Comparison of ENCODE assay signal across 17 cellular contexts in genomic region chr3:52015431-52016256, GRCh38. TPM values are rescaled to one million over a fixed set of nuclear protein-coding genes. Genes with fewer than 3 reads are reported as not detected.
DNase-seq lines count a peak whose midpoint lies in the region; ATAC-seq, FAIRE-seq and TF ChIP-seq lines count a peak whose summit lies in the region.
"Had no signal": no experiment of that assay in that cellular context is flagged by ENCODE, and none has a peak within 500 bp of the region (broad histone marks: within the 10 kb centered on the region; RNA-seq: fewer than 3 reads in every experiment).

No MANE protein-coding gene starts in this region.

- no peaks in the 10 kb centered on the region for H3K9me3 ChIP-seq in BE2C
- no peaks in the 10 kb centered on the region for H3K9me3 ChIP-seq in GM12878 (replicated peaks; ENCODE audit: control insufficient read depth, insufficient read depth, low read length)

- POLR2A ChIA-PET in GM12878 (lab: Charles Lee): interaction anchor here (0.7 to 2.1 kb wide), 6 partner anchors 8 to 106 kb away, joined by 3 to 6 read pairs (median 4); partner anchors contain the start of gene DUSP7

- H3K27me3 ChIP-seq in BE2C: no peaks in the 10 kb centered on the region
- no peaks in the 10 kb centered on the region for H3K27me3 ChIP-seq in GM12878 (replicated peaks in 1 of 2; ENCODE audit: control insufficient read depth in 2 of 2, insufficient read depth in 2 of 2, low read length in 1 of 2)

- H3K4me3 ChIP-seq in BE2C (ENCODE audit: low read depth, low read length) (no peak overlapping the region), GM12878 (no peak overlapping the region)

- no TSS peak for BruUV-seq in GM12878 (replicated peaks; lab: Mats Ljungman, UMichigan)
- no TSS peak for BruUV-seq in Calu3 (replicated peaks; lab: Mats Ljungman, UMichigan)

- SMC1A ChIA-PET in GM12878 (lab: Charles Lee; ENCODE audit: uncharacterized antibody, unreplicated experiment): interaction anchor here (0.6 to 12.8 kb wide), 6 partner anchors 8 to 925 kb away, joined by 3 to 116 read pairs (median 3); partner anchors contain the start of gene DUSP7

- H4K20me1 ChIP-seq in GM12878 (ENCODE audit: control insufficient read depth, insufficient read depth): no peaks in the 10 kb centered on the region

- intact Hi-C loops in GM12878 (cut with micrococcal nuclease; ENCODE audit: unreplicated experiment): no loop called here
- intact Hi-C loops in Calu3 (cut with micrococcal nuclease; ENCODE audit: unreplicated experiment): no loop called here

- H3K36me3 ChIP-seq in BE2C (no peaks in the 10 kb centered on the region), GM12878 (ENCODE audit: control insufficient read depth in 2 of 2, insufficient read depth in 2 of 2, low read length in 1 of 2) (no peaks in the 10 kb centered on the region)

- RAD21 ChIA-PET in GM12878 (lab: Charles Lee; ENCODE audit: unreplicated experiment): interaction anchor here (0.8 to 2.5 kb wide), 7 partner anchors 8 to 108 kb away, joined by 3 to 17 read pairs (median 6); partner anchors contain the start of gene DUSP7

- no peaks in the 10 kb centered on the region for H3K4me1 Mint-ChIP-seq in Calu3 (ENCODE audit: low read depth, unreplicated experiment)
- H3K4me1 Mint-ChIP-seq: CD8-positive, alpha-beta memory T cell had no signal

- TF ChIP-seq CTCF in BE2C (IDR thresholded peaks at IDR 0.05; ENCODE audit: low read depth, low read length): no peak
- no peak for TF ChIP-seq CTCF in GM12878 (IDR thresholded peaks at IDR 0.05 in 2 of 3, conservative IDR thresholded peaks at IDR 0.05 in 1 of 3; ENCODE audit: control insufficient read depth in 2 of 3, extremely low read depth in 1 of 3, insufficient read depth in 1 of 3, low read depth in 3 of 3, low read length in 3 of 3)
- no peak for TF ChIP-seq CTCF in Calu3 (IDR thresholded peaks at IDR 0.05; ENCODE audit: unreplicated experiment)

- H3K4me1 ChIP-seq in BE2C (peaks cover 25% of the 10 kb centered on the region), GM12878 (ENCODE audit: control insufficient read depth, insufficient read depth, low read length) (peaks cover 4% of the 10 kb centered on the region)

- 42% methylated on average over 13 of the region's 13 CpGs for WGBS in GM12878 (ENCODE audit: insufficient coverage, insufficient replicate concordance, low lambda C conversion rate, missing lambda C conversion rate)

- no peak for FAIRE-seq in GM12878 (lab: Jason Lieb, UNC)
- FAIRE-seq: colon, endothelial cell of umbilical vein had no signal

- H3K9ac ChIP-seq in GM12878 (ENCODE audit: control insufficient read depth, insufficient read depth, low read length): no peak overlapping the region

- TF ChIP-seq RAD21 in GM12878 (IDR thresholded peaks at IDR 0.05; ENCODE audit: insufficient read depth, low read depth, low read length): no peak

- peak; percentile 44 for ATAC-seq in GM12878

- CTCF ChIA-PET in GM12878 (lab: Yijun Ruan, JAX) (interaction anchor here (0.9 to 8.2 kb wide), 8 partner anchors 8 to 139 kb away, joined by 3 to 93 read pairs (median 6); partner anchors contain the start of genes DUSP7 and POC1A), Calu3 (lab: Charles Lee) (interaction anchor here (1.0 kb wide), 1 partner anchor 10 kb away, joined by 5 read pairs; no protein-coding TSS in a partner anchor)

- no peak overlapping the region for H3K27ac Mint-ChIP-seq in Calu3 (ENCODE audit: unreplicated experiment)
- H3K27ac Mint-ChIP-seq: T-helper 2 cell treated with Interferon-gamma antibody and Interleukin-4, amounts not matched to agents 5 μg/mL and 100 μg/mL, for 36 hours had no signal

- H3K36me3 Mint-ChIP-seq in Calu3 (ENCODE audit: insufficient read depth, unreplicated experiment): no peaks in the 10 kb centered on the region
- H3K36me3 Mint-ChIP-seq: CD8-positive, alpha-beta memory T cell had no signal

- H2AFZ ChIP-seq in GM12878 (ENCODE audit: control insufficient read depth, low read depth, low read length): peak overlapping the region; percentile 29; the same call in 1 of the 2 replicates

- H3K4me3 Mint-ChIP-seq in Calu3 (ENCODE audit: low read depth, unreplicated experiment): no peak overlapping the region
- H3K4me3 Mint-ChIP-seq: CD8-positive, alpha-beta memory T cell; T-helper 2 cell treated with Interferon-gamma antibody and Interleukin-4, amounts not matched to agents 5 μg/mL and 100 μg/mL, for 36 hours had no signal

- H3K4me2 ChIP-seq in GM12878 (ENCODE audit: control insufficient read depth, insufficient read depth): no peak overlapping the region

- no peaks in the 10 kb centered on the region for H3K79me2 ChIP-seq in GM12878 (ENCODE audit: control insufficient read depth, insufficient read depth, low read length)

- no peaks in the 10 kb centered on the region for H3K9me3 Mint-ChIP-seq in Calu3 (ENCODE audit: low read depth, unreplicated experiment)
- H3K9me3 Mint-ChIP-seq: CD8-positive, alpha-beta memory T cell; T-helper 2 cell treated with Interferon-gamma antibody and Interleukin-4, amounts not matched to agents 5 μg/mL and 100 μg/mL, for 36 hours had no signal

- in situ Hi-C loops in GM12878 (cut with MboI): no loop called here

- no peak for TF ChIP-seq EP300 in GM12878 (IDR thresholded peaks at IDR 0.05; ENCODE audit: borderline replicate concordance in 1 of 2, control insufficient read depth in 1 of 2, low read depth in 2 of 2, low read length in 2 of 2)

- DNase-seq in BE2C: peak; percentile 33
- peak; percentile 15 for DNase-seq in NCI-H1105 treated with DMSO at 0.1 percent for 48 hours (lab: John Stamatoyannopoulos, UW)
- no peak for DNase-seq in GM12878 (ENCODE audit: low read depth, low spot score)
- DNase-seq in Calu3: no peak
- DNase-seq in NCI-H1436 (lab: John Stamatoyannopoulos, UW): no peak
- DNase-seq in NCI-H2171 (lab: John Stamatoyannopoulos, UW): no peak
- DNase-seq: activated CD4-positive, CD25-positive, alpha-beta regulatory T cell treated with anti-CD3 and anti-CD28 coated beads, Interleukin-2, amount 50 U/mL, for 72 hours; activated gamma-delta T cell; aorta; CD8-positive, alpha-beta memory T cell; foreskin fibroblast; SHP77 treated with DMSO at 0.1 percent for 48 hours; stimulated activated CD4-positive, alpha-beta T cell treated with anti-CD3 and anti-CD28 coated beads, Interleukin-4, amount 100 ng/mL, for 24 hours; stimulated activated CD8-positive, alpha-beta memory T cell treated with anti-CD3 and anti-CD28 coated beads, Interleukin-4, amount 100 ng/mL, for 48 hours had no signal

- H3K27me3 Mint-ChIP-seq in Calu3 (ENCODE audit: unreplicated experiment): peaks cover 3% of the 10 kb centered on the region
- H3K27me3 Mint-ChIP-seq: CD8-positive, alpha-beta memory T cell had no signal

- H3K27ac ChIP-seq in GM12878 (ENCODE audit: control insufficient read depth, insufficient read depth): no peak overlapping the region

- no peak for TF ChIP-seq POLR2A in GM12878 (IDR thresholded peaks at IDR 0.05; ENCODE audit: low read depth, low read length)

RNA-seq across cellular contexts. Expression of gene RPL29, which starts 19.9 kb away (rescaled TPM):
- polyA plus RNA-seq in BE2C (2012; ENCODE audit: insufficient read depth, insufficient read length, low read depth): 1,880 TPM
- 312 and 327 TPM in 2 replicates for total RNA-seq in GM12878 (2013; cell fraction: nucleolus; rRNA removed)
- total RNA-seq in GM12878 (2014; rRNA removed) (1,707 and 1,708 TPM in 2 replicates), GM12878 (2014; rRNA removed; fragmentation: Illumina TruSeq; extraction: Trizol) (2,030 and 2,061 TPM in 2 replicates), GM12878 (2021) (1,814 and 1,873 TPM in 2 replicates), Calu3 (2022) (747 and 782 TPM in 2 replicates)
- 2,919 TPM for polyA plus RNA-seq in GM12878 (2011; ENCODE audit: low read depth)
- polyA plus RNA-seq in GM12878 (2011; rRNA removed) (1,274 and 1,606 TPM in 2 replicates), GM12878 (2014; fragmentation: Illumina TruSeq; extraction: Trizol) (1,724 and 2,477 TPM in 2 replicates), GM12878 (2014; fragmentation: Nextera tagmentation; extraction: Ambion mirVana) (1,000 to 10,000 TPM; 1,053 to 1,085 TPM), GM12878 (2014; rRNA removed) (2,075 and 2,190 TPM in 2 replicates), GM12878 (2016; fragmentation: Nextera tagmentation; extraction: Ambion mirVana) (1,000 to 10,000 TPM; 1,397 to 1,403 TPM)
- 2,998 and 3,537 TPM in 2 replicates for polyA plus RNA-seq in GM12878 (2011; cell fraction: cytosol; rRNA removed)
- polyA plus RNA-seq in GM12878 (2011; cell fraction: nucleus; rRNA removed): 1,112 and 1,184 TPM in 2 replicates
- 3,236 and 3,576 TPM in 2 replicates for polyA plus RNA-seq in GM12878 (2012)
- 1,357 and 1,638 TPM in 2 replicates for polyA minus RNA-seq in GM12878 (2011; rRNA and poly(A)+ RNA removed)
- polyA minus RNA-seq in GM12878 (2011; cell fraction: cytosol; rRNA and poly(A)+ RNA removed): 571 and 626 TPM in 2 replicates
- 256 and 363 TPM in 2 replicates for polyA minus RNA-seq in GM12878 (2011; cell fraction: nucleus; rRNA and poly(A)+ RNA removed)

RNA-seq across cellular contexts. Expression of gene ACY1, which starts 32.3 kb away (rescaled TPM):
- 18.6 TPM for polyA plus RNA-seq in BE2C (2012; ENCODE audit: insufficient read depth, insufficient read length, low read depth)
- total RNA-seq in GM12878 (2013; cell fraction: nucleolus; rRNA removed): 11.6 and 14.6 TPM in 2 replicates
- total RNA-seq in GM12878 (2014; rRNA removed): 28.9 and 35.1 TPM in 2 replicates
- total RNA-seq in GM12878 (2014; rRNA removed; fragmentation: Illumina TruSeq; extraction: Trizol): 19.0 and 22.3 TPM in 2 replicates
- 27.4 and 33.5 TPM in 2 replicates for total RNA-seq in GM12878 (2021)
- polyA plus RNA-seq in GM12878 (2011; ENCODE audit: low read depth): 62.9 TPM
- 12.5 and 18.5 TPM in 2 replicates for polyA plus RNA-seq in GM12878 (2011; rRNA removed)
- polyA plus RNA-seq in GM12878 (2011; cell fraction: cytosol; rRNA removed): 31.5 and 32.0 TPM in 2 replicates
- 36.7 and 37.0 TPM in 2 replicates for polyA plus RNA-seq in GM12878 (2011; cell fraction: nucleus; rRNA removed)
- polyA plus RNA-seq in GM12878 (2012): 30.6 and 33.0 TPM in 2 replicates
- 6.4 and 18.8 TPM in 2 replicates for polyA plus RNA-seq in GM12878 (2014; fragmentation: Illumina TruSeq; extraction: Trizol)
- 10 to 100 TPM; 19.8 to 28.2 TPM for polyA plus RNA-seq in GM12878 (2014; fragmentation: Nextera tagmentation; extraction: Ambion mirVana)
- 31.3 and 42.2 TPM in 2 replicates for polyA plus RNA-seq in GM12878 (2014; rRNA removed)
- 10 to 100 TPM; 32.0 to 37.0 TPM for polyA plus RNA-seq in GM12878 (2016; fragmentation: Nextera tagmentation; extraction: Ambion mirVana)
- 18.5 and 20.4 TPM in 2 replicates for polyA minus RNA-seq in GM12878 (2011; rRNA and poly(A)+ RNA removed)
- 7.4 and 9.5 TPM in 2 replicates for polyA minus RNA-seq in GM12878 (2011; cell fraction: cytosol; rRNA and poly(A)+ RNA removed)
- 10.3 and 14.9 TPM in 2 replicates for polyA minus RNA-seq in GM12878 (2011; cell fraction: nucleus; rRNA and poly(A)+ RNA removed)
- total RNA-seq in Calu3 (2022): 71.6 and 74.9 TPM in 2 replicates

RNA-seq across cellular contexts. Expression of gene DUSP7, which starts 40.7 kb away (rescaled TPM):
- 56.0 TPM for polyA plus RNA-seq in BE2C (2012; ENCODE audit: insufficient read depth, insufficient read length, low read depth)
- 27.3 and 28.8 TPM in 2 replicates for total RNA-seq in GM12878 (2013; cell fraction: nucleolus; rRNA removed)
- total RNA-seq in GM12878 (2014; rRNA removed) (13.0 TPM in 2 replicates), GM12878 (2014; rRNA removed; fragmentation: Illumina TruSeq; extraction: Trizol) (4.9 and 5.5 TPM in 2 replicates), GM12878 (2021) (16.0 and 17.5 TPM in 2 replicates), Calu3 (2022) (7.7 and 7.9 TPM in 2 replicates)
- 2.5 TPM for polyA plus RNA-seq in GM12878 (2011; ENCODE audit: low read depth)
- polyA plus RNA-seq in GM12878 (2011; rRNA removed) (9.7 and 17.0 TPM in 2 replicates), GM12878 (2014; fragmentation: Illumina TruSeq; extraction: Trizol) (4.8 and 10.3 TPM in 2 replicates), GM12878 (2014; fragmentation: Nextera tagmentation; extraction: Ambion mirVana) (under 1 TPM; 0.73 to 0.82 TPM), GM12878 (2014; rRNA removed) (16.1 and 18.2 TPM in 2 replicates), GM12878 (2016; fragmentation: Nextera tagmentation; extraction: Ambion mirVana) (1 to 10 TPM; 1.7 TPM)
- polyA plus RNA-seq in GM12878 (2011; cell fraction: cytosol; rRNA removed): 24.2 and 27.7 TPM in 2 replicates
- 37.1 and 37.4 TPM in 2 replicates for polyA plus RNA-seq in GM12878 (2011; cell fraction: nucleus; rRNA removed)
- polyA plus RNA-seq in GM12878 (2012): 5.4 and 6.3 TPM in 2 replicates
- 32.2 and 48.1 TPM in 2 replicates for polyA minus RNA-seq in GM12878 (2011; rRNA and poly(A)+ RNA removed)
- polyA minus RNA-seq in GM12878 (2011; cell fraction: cytosol; rRNA and poly(A)+ RNA removed): 17.5 and 17.6 TPM in 2 replicates
- polyA minus RNA-seq in GM12878 (2011; cell fraction: nucleus; rRNA and poly(A)+ RNA removed): 28.3 and 42.2 TPM in 2 replicates

RNA-seq across cellular contexts. Expression of gene ABHD14A, which starts 40.8 kb away (rescaled TPM):
- polyA plus RNA-seq in BE2C (2012; ENCODE audit: insufficient read depth, insufficient read length, low read depth): 49.5 TPM
- 2.9 TPM in 2 replicates for total RNA-seq in GM12878 (2013; cell fraction: nucleolus; rRNA removed)
- total RNA-seq in GM12878 (2014; rRNA removed) (12.2 and 13.1 TPM in 2 replicates), GM12878 (2014; rRNA removed; fragmentation: Illumina TruSeq; extraction: Trizol) (5.0 and 5.9 TPM in 2 replicates), GM12878 (2021) (9.3 and 12.2 TPM in 2 replicates), Calu3 (2022) (6.6 and 7.3 TPM in 2 replicates)
- polyA plus RNA-seq in GM12878 (2011; ENCODE audit: low read depth): 4.0 TPM
- polyA plus RNA-seq in GM12878 (2011; rRNA removed) (4.9 and 6.5 TPM in 2 replicates), GM12878 (2014; fragmentation: Illumina TruSeq; extraction: Trizol) (2.4 and 5.6 TPM in 2 replicates), GM12878 (2014; fragmentation: Nextera tagmentation; extraction: Ambion mirVana) (1 to 10 TPM; 1.2 to 2.2 TPM), GM12878 (2014; rRNA removed) (12.6 and 12.9 TPM in 2 replicates), GM12878 (2016; fragmentation: Nextera tagmentation; extraction: Ambion mirVana) (10 to 100 TPM; 22.4 to 27.0 TPM)
- polyA plus RNA-seq in GM12878 (2011; cell fraction: cytosol; rRNA removed): 14.2 and 22.6 TPM in 2 replicates
- 6.8 and 7.8 TPM in 2 replicates for polyA plus RNA-seq in GM12878 (2011; cell fraction: nucleus; rRNA removed)
- 7.6 and 8.2 TPM in 2 replicates for polyA plus RNA-seq in GM12878 (2012)
- 2.6 and 6.4 TPM in 2 replicates for polyA minus RNA-seq in GM12878 (2011; rRNA and poly(A)+ RNA removed)
- polyA minus RNA-seq in GM12878 (2011; cell fraction: cytosol; rRNA and poly(A)+ RNA removed): 2.9 and 3.9 TPM in 2 replicates
- polyA minus RNA-seq in GM12878 (2011; cell fraction: nucleus; rRNA and poly(A)+ RNA removed): 0.86 and 1.6 TPM in 2 replicates

RNA-seq across cellular contexts. Expression of gene ABHD14B, which starts 41.8 kb away (rescaled TPM):
- 33.3 TPM for polyA plus RNA-seq in BE2C (2012; ENCODE audit: insufficient read depth, insufficient read length, low read depth)
- total RNA-seq in GM12878 (2013; cell fraction: nucleolus; rRNA removed): 29.6 and 35.3 TPM in 2 replicates
- 59.9 and 62.4 TPM in 2 replicates for total RNA-seq in GM12878 (2014; rRNA removed)
- total RNA-seq in GM12878 (2014; rRNA removed; fragmentation: Illumina TruSeq; extraction: Trizol): 28.9 and 30.5 TPM in 2 replicates
- 58.3 and 58.8 TPM in 2 replicates for total RNA-seq in GM12878 (2021)
- polyA plus RNA-seq in GM12878 (2011; ENCODE audit: low read depth): 35.7 TPM
- 45.4 and 76.5 TPM in 2 replicates for polyA plus RNA-seq in GM12878 (2011; rRNA removed)
- 80.0 and 92.8 TPM in 2 replicates for polyA plus RNA-seq in GM12878 (2011; cell fraction: cytosol; rRNA removed)
- 39.8 and 51.9 TPM in 2 replicates for polyA plus RNA-seq in GM12878 (2011; cell fraction: nucleus; rRNA removed)
- 54.6 and 64.2 TPM in 2 replicates for polyA plus RNA-seq in GM12878 (2012)
- polyA plus RNA-seq in GM12878 (2014; fragmentation: Illumina TruSeq; extraction: Trizol): 35.9 and 51.1 TPM in 2 replicates
- 10 to 100 TPM in 1 of 2 experiments, 1 to 10 TPM in 1; 7.8 to 14.2 TPM for polyA plus RNA-seq in GM12878 (2014; fragmentation: Nextera tagmentation; extraction: Ambion mirVana)
- 73.0 and 80.4 TPM in 2 replicates for polyA plus RNA-seq in GM12878 (2014; rRNA removed)
- polyA plus RNA-seq in GM12878 (2016; fragmentation: Nextera tagmentation; extraction: Ambion mirVana): 10 to 100 TPM; 47.2 to 50.9 TPM
- polyA minus RNA-seq in GM12878 (2011; rRNA and poly(A)+ RNA removed): 53.4 and 78.7 TPM in 2 replicates
- polyA minus RNA-seq in GM12878 (2011; cell fraction: cytosol; rRNA and poly(A)+ RNA removed): 18.1 and 25.1 TPM in 2 replicates
- polyA minus RNA-seq in GM12878 (2011; cell fraction: nucleus; rRNA and poly(A)+ RNA removed): 12.8 and 21.3 TPM in 2 replicates
- 39.8 and 45.4 TPM in 2 replicates for total RNA-seq in Calu3 (2022)

Comparison
In these comparisons a context has a peak if more than half of its experiments do, and no peak if none do; other contexts are left out.
1. DNase-seq: peak in BE2C (single experiment) and NCI-H1105 treated with DMSO at 0.1 percent for 48 hours (single experiment); none in GM12878 (single experiment), Calu3 (single experiment), NCI-H1436 (single experiment) and NCI-H2171 (single experiment).